In genomic region chr16:31861415-31861814, GRCh38 we compare ENCODE assay signal across 28 cellular contexts. TPM values are rescaled to one million over a fixed set of nuclear protein-coding genes. Genes with fewer than 3 reads are reported as not detected.
DNase-seq lines count a peak whose midpoint lies in the region; ATAC-seq and TF ChIP-seq lines count a peak whose summit lies in the region.
"Had no signal": no experiment of that assay in that cellular context is flagged by ENCODE, and none has a peak within 500 bp of the region (broad histone marks: within the 10 kb centered on the region; RNA-seq: fewer than 3 reads in every experiment).

No MANE protein-coding gene starts in this region.

- CTCF ChIA-PET in SK-N-SH (lab: Yijun Ruan, JAX) = interaction anchor here (1.2 to 11.4 kb wide), 2 partner anchors 11 to 49 kb away, joined by 3 to 144 read pairs; partner anchors contain the start of gene ZNF267
- CTCF ChIA-PET in activated CD4-positive, alpha-beta memory T cell treated with anti-CD3 and anti-CD28 coated beads for 36 hours (lab: Charles Lee) = interaction anchor here (1.0 to 1.2 kb wide), 2 partner anchors 9 to 401 kb away, joined by 3 read pairs; no protein-coding TSS in a partner anchor

- H3K27ac ChIP-seq in SK-N-SH (ENCODE audit: low read depth in 2 of 2, low read length in 1 of 2) = no peak overlapping the region
- H3K27ac ChIP-seq in effector memory CD4-positive, alpha-beta T cell (ENCODE audit: insufficient read depth, low read length, poor library complexity, severe bottlenecking) = peak overlapping the region; percentile 50
- H3K27ac ChIP-seq: 22Rv1, dorsolateral prefrontal cortex, gastrocnemius medialis, HL-60, parathyroid adenoma, PC-9, SK-N-MC, stomach had no signal

- peak overlapping the region; percentile 1 for H3K27ac Mint-ChIP-seq in activated T-cell treated with anti-CD3 and anti-CD28 coated beads, Interleukin-2, amount 50 U/mL, for 72 hours
- peak overlapping the region; percentile 39 for H3K27ac Mint-ChIP-seq in activated CD4-positive, alpha-beta memory T cell treated with anti-CD3 and anti-CD28 coated beads for 36 hours
- H3K27ac Mint-ChIP-seq: activated T-helper 1 cell treated with anti-CD3 and anti-CD28 coated beads, Interleukin-12 subunit alpha, Interleukin-12 subunit beta, Interleukin-2, Interleukin-4 antibody, amounts not matched to agents 30 ng/mL and 10 ng/mL and 1 ng/mL, durations not matched to agents 14 hours and 24 hours and 36 hours; H9 had no signal

- intact Hi-C loops in activated CD4-positive, alpha-beta memory T cell treated with anti-CD3 and anti-CD28 coated beads for 36 hours (cut with micrococcal nuclease) = loop anchor here (10.0 kb wide), 1 partner anchor 867 kb away; no protein-coding TSS in a partner anchor

- no peak for ATAC-seq in SK-N-SH treated with all-trans-retinoic acid at 6 μM for 48 hours
- peak; percentile 34 to 65 for ATAC-seq in activated T-cell treated with anti-CD3 and anti-CD28 coated beads, Interleukin-2, amount 50 U/mL, for 72 hours (replicated peaks in 1 of 2)
- ATAC-seq in HG03460 (IDR thresholded peaks at IDR 0.05; ENCODE audit: unreplicated experiment) = no peak
- ATAC-seq: gastrocnemius medialis had no signal

- no peaks in the 10 kb centered on the region for H3K79me2 ChIP-seq in SK-N-SH (ENCODE audit: insufficient read depth)
- H3K79me2 ChIP-seq: parathyroid adenoma had no signal

- no peaks in the 10 kb centered on the region for H4K20me1 ChIP-seq in SK-N-SH (ENCODE audit: insufficient read depth)

- no peak overlapping the region for H2AFZ ChIP-seq in SK-N-SH (ENCODE audit: low read depth)
- H2AFZ ChIP-seq: parathyroid adenoma, PC-9 had no signal

- H3K4me2 ChIP-seq in SK-N-SH = no peak overlapping the region
- H3K4me2 ChIP-seq: PC-9 had no signal

- H3K4me1 Mint-ChIP-seq in activated T-cell treated with anti-CD3 and anti-CD28 coated beads, Interleukin-2, amount 50 U/mL, for 72 hours (ENCODE audit: low read depth) = peaks cover 37% of the 10 kb centered on the region
- H3K4me1 Mint-ChIP-seq in activated CD4-positive, alpha-beta memory T cell treated with anti-CD3 and anti-CD28 coated beads for 36 hours (ENCODE audit: low read depth) = peaks cover 30% of the 10 kb centered on the region
- H3K4me1 Mint-ChIP-seq: H9 had no signal

- peaks cover 37% of the 10 kb centered on the region; the same call in 1 of the 2 replicates for H3K27me3 ChIP-seq in SK-N-SH (ENCODE audit: insufficient read depth)
- no peaks in the 10 kb centered on the region for H3K27me3 ChIP-seq in effector memory CD4-positive, alpha-beta T cell (replicated peaks; ENCODE audit: control insufficient read depth, insufficient read depth, low read length, poor library complexity, severe bottlenecking)
- H3K27me3 ChIP-seq: dorsolateral prefrontal cortex, gastrocnemius medialis had no signal

- H3K9me2 ChIP-seq in SK-N-SH = no peaks in the 10 kb centered on the region

- H3K36me3 Mint-ChIP-seq in activated T-cell treated with anti-CD3 and anti-CD28 coated beads, Interleukin-2, amount 50 U/mL, for 72 hours (ENCODE audit: insufficient read depth in 2 of 2) = no peaks in the 10 kb centered on the region
- no peaks in the 10 kb centered on the region for H3K36me3 Mint-ChIP-seq in activated CD4-positive, alpha-beta memory T cell treated with anti-CD3 and anti-CD28 coated beads for 36 hours

- POLR2A ChIA-PET in SK-N-SH (lab: Yijun Ruan, JAX) = no interaction called here
- POLR2A ChIA-PET in activated CD4-positive, alpha-beta memory T cell treated with anti-CD3 and anti-CD28 coated beads for 36 hours (lab: Charles Lee) = no interaction called here

- H3K9me3 Mint-ChIP-seq in activated T-cell treated with anti-CD3 and anti-CD28 coated beads, Interleukin-2, amount 50 U/mL, for 72 hours = no peaks in the 10 kb centered on the region
- no peaks in the 10 kb centered on the region for H3K9me3 Mint-ChIP-seq in activated CD4-positive, alpha-beta memory T cell treated with anti-CD3 and anti-CD28 coated beads for 36 hours

- TF ChIP-seq EP300 in SK-N-SH (IDR thresholded peaks at IDR 0.05; ENCODE audit: borderline replicate concordance in 1 of 2, low read depth in 1 of 2, low read length in 1 of 2) = no peak

- peak overlapping the region; percentile 17 to 36 for H3K4me3 Mint-ChIP-seq in activated T-cell treated with anti-CD3 and anti-CD28 coated beads, Interleukin-2, amount 50 U/mL, for 72 hours
- H3K4me3 Mint-ChIP-seq in activated CD4-positive, alpha-beta memory T cell treated with anti-CD3 and anti-CD28 coated beads for 36 hours = no peak overlapping the region
- H3K4me3 Mint-ChIP-seq: activated T-helper 1 cell treated with anti-CD3 and anti-CD28 coated beads, Interleukin-12 subunit alpha, Interleukin-12 subunit beta, Interleukin-2, Interleukin-4 antibody, amounts not matched to agents 30 ng/mL and 10 ng/mL and 1 ng/mL, durations not matched to agents 14 hours and 24 hours and 36 hours; H9 had no signal

- no peaks in the 10 kb centered on the region; a peak in 1 of 4 replicates for H3K4me1 ChIP-seq in SK-N-SH (ENCODE audit: control insufficient read depth in 1 of 2, insufficient read depth in 2 of 2, low read depth in 1 of 2, low read length in 1 of 2)
- H3K4me1 ChIP-seq in effector memory CD4-positive, alpha-beta T cell (ENCODE audit: control insufficient read depth, insufficient read depth, low read length, poor library complexity, severe bottlenecking) = peaks cover 14% of the 10 kb centered on the region
- H3K4me1 ChIP-seq: gastrocnemius medialis, parathyroid adenoma had no signal

- no peak for TF ChIP-seq CTCF in SK-N-SH (IDR thresholded peaks at IDR 0.05)

- no peak overlapping the region for H3K4me3 ChIP-seq in SK-N-SH (ENCODE audit: low read depth in 2 of 2, low read length in 1 of 2)
- H3K4me3 ChIP-seq in effector memory CD4-positive, alpha-beta T cell (ENCODE audit: insufficient read depth, low read depth, low read length, poor library complexity, severe bottlenecking) = no peak overlapping the region
- H3K4me3 ChIP-seq: dorsolateral prefrontal cortex, gastrocnemius medialis, PC-9, SK-N-MC, stomach had no signal

- TF ChIP-seq RAD21 in SK-N-SH (IDR thresholded peaks at IDR 0.05; ENCODE audit: low read length) = no peak

- H3K36me3 ChIP-seq in SK-N-SH (replicated peaks in 1 of 2; ENCODE audit: control insufficient read depth in 1 of 2, insufficient read depth in 2 of 2, low read length in 1 of 2) = no peaks in the 10 kb centered on the region
- no peaks in the 10 kb centered on the region for H3K36me3 ChIP-seq in effector memory CD4-positive, alpha-beta T cell (ENCODE audit: control insufficient read depth, insufficient read depth, low read length)
- H3K36me3 ChIP-seq: gastrocnemius medialis, stomach had no signal

- 5% methylated on average over 4 of the region's 4 CpGs for WGBS in SK-N-SH (ENCODE audit: low lambda C conversion rate)

- no peak for DNase-seq in SK-N-SH
- no peak for DNase-seq in activated T-cell treated with anti-CD3 and anti-CD28 coated beads, Interleukin-2, amount 50 U/mL, for 72 hours
- no peak for DNase-seq in activated T-cell treated with anti-CD3 and anti-CD28 coated beads, Interleukin-2, amount 50 U/mL, for 48 hours
- DNase-seq in activated CD4-positive, alpha-beta memory T cell treated with anti-CD3 and anti-CD28 coated beads for 36 hours = no peak
- no peak for DNase-seq in effector memory CD4-positive, alpha-beta T cell
- DNase-seq in stimulated activated CD4-positive, alpha-beta T cell treated with anti-CD3 and anti-CD28 coated beads, Interleukin-4, amount 100 ng/mL, for 4 hours = no peak
- DNase-seq: C1 segment of cervical spinal cord, cerebellar nuclear complex, DMS79 treated with DMSO at 0.1 percent for 48 hours, dorsolateral prefrontal cortex, gastrocnemius medialis, GDM1, H9, KG1, NCI-H2081, NCI-H2227 treated with DMSO at 0.1 percent for 48 hours, NCI-H526, PC-9, retina, stomach, T1000 had no signal

- H3K9me3 ChIP-seq in SK-N-SH = no peaks in the 10 kb centered on the region
- no peaks in the 10 kb centered on the region for H3K9me3 ChIP-seq in effector memory CD4-positive, alpha-beta T cell (ENCODE audit: control insufficient read depth, low read length)
- H3K9me3 ChIP-seq: gastrocnemius medialis, stomach had no signal

- no peaks in the 10 kb centered on the region for H3K27me3 Mint-ChIP-seq in activated T-cell treated with anti-CD3 and anti-CD28 coated beads, Interleukin-2, amount 50 U/mL, for 72 hours (ENCODE audit: low read depth)
- no peaks in the 10 kb centered on the region for H3K27me3 Mint-ChIP-seq in activated CD4-positive, alpha-beta memory T cell treated with anti-CD3 and anti-CD28 coated beads for 36 hours

- no peaks in the 10 kb centered on the region for H3F3A ChIP-seq in SK-N-SH (replicated peaks; ENCODE audit: insufficient read depth)

- no peak overlapping the region for H3K9ac ChIP-seq in SK-N-SH
- H3K9ac ChIP-seq: parathyroid adenoma had no signal

TF ChIP-seq in SK-N-SH, 30 proteins besides CTCF, POLR2A, EP300 and RAD21 (continues in another document):
- TF ChIP-seq USF2 (IDR thresholded peaks at IDR 0.05; ENCODE audit: borderline replicate concordance, low read depth, low read length) (no peak), GABPA (IDR thresholded peaks at IDR 0.05; ENCODE audit: low read depth) (no peak), GATA2 (CRISPR knock-in tag; IDR thresholded peaks at IDR 0.05) (no peak)

TF ChIP-seq in SK-N-SH treated with all-trans-retinoic acid at 6 μM for 48 hours, 23 proteins besides CTCF, POLR2A, EP300 and RAD21 (continues in another document):
- TF ChIP-seq ISL1 (CRISPR knock-in tag; IDR thresholded peaks at IDR 0.05) = no peak
- no peak for TF ChIP-seq ZNF8 (CRISPR knock-in tag; IDR thresholded peaks at IDR 0.05)
- TF ChIP-seq PPARA (CRISPR knock-in tag; IDR thresholded peaks at IDR 0.05; ENCODE audit: borderline replicate concordance) = no peak
- no peak for TF ChIP-seq TCF4 (CRISPR knock-in tag; IDR thresholded peaks at IDR 0.05; ENCODE audit: borderline replicate concordance)
- TF ChIP-seq ZNF565 (CRISPR knock-in tag; conservative IDR thresholded peaks at IDR 0.05; ENCODE audit: low read depth) = no peak
- TF ChIP-seq OSR1 (CRISPR knock-in tag; IDR thresholded peaks at IDR 0.05) = no peak
- TF ChIP-seq CSDC2 (CRISPR knock-in tag; IDR thresholded peaks at IDR 0.05) = no peak
- TF ChIP-seq ZFP3 (CRISPR knock-in tag; IDR thresholded peaks at IDR 0.05) = no peak

RNA-seq across cellular contexts. Expression of gene ZNF267, which starts 12.2 kb away (rescaled TPM):
- polyA plus RNA-seq in SK-N-SH (2012; rRNA removed) = 1.7 and 1.9 TPM in 2 replicates
- polyA plus RNA-seq in SK-N-SH (2012; cell fraction: cytosol; rRNA removed) = 1.9 and 2.4 TPM in 2 replicates
- 1.8 and 2.6 TPM in 2 replicates for polyA plus RNA-seq in SK-N-SH (2012; cell fraction: nucleus; rRNA removed)
- 100 to 1,000 TPM; 151 to 156 TPM for total RNA-seq in activated T-cell treated with anti-CD3 and anti-CD28 coated beads, Interleukin-2, amount 50 U/mL, for 72 hours
- 10 to 100 TPM; 72.1 to 76.4 TPM for total RNA-seq in activated CD4-positive, alpha-beta memory T cell treated with anti-CD3 and anti-CD28 coated beads for 36 hours

Comparison
In these comparisons a context has a peak if more than half of its experiments do, and no peak if none do; other contexts are left out.
1. ATAC-seq: peak in activated T-cell treated with anti-CD3 and anti-CD28 coated beads, Interleukin-2, amount 50 U/mL, for 72 hours (2 of 2); none in SK-N-SH treated with all-trans-retinoic acid at 6 μM for 48 hours (single experiment) and HG03460 (single experiment).